Comparison of ENCODE assay signal across 11 cellular contexts in the genomic region with DNA sequence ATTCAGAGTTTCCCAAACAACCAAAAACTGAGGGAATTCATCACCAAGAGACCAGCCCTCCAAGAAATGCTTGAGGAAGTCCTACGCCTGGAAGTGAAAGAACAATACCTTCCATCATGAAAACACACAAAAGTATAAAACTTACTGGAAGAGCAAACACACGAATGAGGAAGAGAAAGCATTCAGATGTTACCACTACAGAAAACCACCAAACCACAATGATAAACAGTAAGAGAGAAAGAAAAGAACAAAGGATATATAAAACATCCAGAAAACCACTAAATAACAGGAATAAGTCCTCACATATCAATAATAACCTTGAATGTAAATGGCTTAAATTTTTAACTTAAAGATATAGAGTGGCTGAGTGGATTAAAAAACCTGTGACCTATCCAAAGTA. TPM values are rescaled to one million over a fixed set of nuclear protein-coding genes. Genes with fewer than 3 reads are reported as not detected.
DNase-seq lines count a peak whose midpoint lies in the region; ATAC-seq, FAIRE-seq and TF ChIP-seq lines count a peak whose summit lies in the region.
"Had no signal": no experiment of that assay in that cellular context is flagged by ENCODE, and none has a peak within 500 bp of the region (broad histone marks: within the 10 kb centered on the region; RNA-seq: fewer than 3 reads in every experiment).

No MANE protein-coding gene starts in this region.

- no peak for TF ChIP-seq CTCF in Calu3 (IDR thresholded peaks at IDR 0.05; ENCODE audit: unreplicated experiment)

- no peak overlapping the region for H3K4me3 ChIP-seq in Jurkat, Clone E6-1 (ENCODE audit: low read length)

- DNase-seq in Calu3 (no peak), astrocyte of the hippocampus (ENCODE audit: low read depth, low spot score) (peak; percentile 50), erythroblast (lab: John Stamatoyannopoulos, UW) (no peak), HTR-8/SVneo (ENCODE audit: insufficient read length, low spot score) (no peak), NCI-H1105 (lab: John Stamatoyannopoulos, UW) (no peak), HEK293T (ENCODE audit: extremely low spot score) (no peak)
- DNase-seq in Jurkat, Clone E6-1 (ENCODE audit: low read depth, low spot score), result peak; percentile 6
- DNase-seq: hypothalamus, NCI-H2029, substantia nigra had no signal

- BruUV-seq in Calu3 (replicated peaks; lab: Mats Ljungman, UMichigan), result no TSS peak

- no peak overlapping the region for H3K4me3 Mint-ChIP-seq in Calu3 (ENCODE audit: low read depth, unreplicated experiment)

- peak overlapping the region; percentile 5 for H3K27ac Mint-ChIP-seq in Calu3 (ENCODE audit: unreplicated experiment)

- FAIRE-seq in HTR-8/SVneo (lab: Jason Lieb, UNC), result no peak

- ATAC-seq in GM21515 (IDR thresholded peaks at IDR 0.05; ENCODE audit: unreplicated experiment), result peak; percentile 74

- no peak for TF ChIP-seq POLR2A in erythroblast (IDR thresholded peaks at IDR 0.05; ENCODE audit: low read length)

- intact Hi-C loops in Calu3 (cut with micrococcal nuclease; ENCODE audit: unreplicated experiment), result no loop called here

- peaks cover 3% of the 10 kb centered on the region for H3K9me3 Mint-ChIP-seq in Calu3 (ENCODE audit: low read depth, unreplicated experiment)

- CTCF ChIA-PET in Calu3 (lab: Charles Lee) (no interaction called here), HEK293T (lab: Yijun Ruan, JAX) (no interaction called here)

- POLR2A ChIA-PET in HEK293T (lab: Yijun Ruan, JAX), result no interaction called here

- no peaks in the 10 kb centered on the region for H3K27me3 Mint-ChIP-seq in Calu3 (ENCODE audit: unreplicated experiment)

- peaks cover 78% of the 10 kb centered on the region for H3K4me1 Mint-ChIP-seq in Calu3 (ENCODE audit: low read depth, unreplicated experiment)

- H3K36me3 Mint-ChIP-seq in Calu3 (ENCODE audit: insufficient read depth, unreplicated experiment), result peaks cover 30% of the 10 kb centered on the region

TF ChIP-seq in HEK293T, 16 proteins besides CTCF, POLR2A, EP300 and RAD21:
- TF ChIP-seq SUZ12 (IDR thresholded peaks at IDR 0.05) (no peak), FOXM1 (IDR thresholded peaks at IDR 0.05; ENCODE audit: borderline replicate concordance) (no peak), L3MBTL2 (conservative IDR thresholded peaks at IDR 0.05) (no peak), FOXK2 (IDR thresholded peaks at IDR 0.05) (no peak), TARDBP (IDR thresholded peaks at IDR 0.05) (no peak), SP1 (IDR thresholded peaks at IDR 0.05) (no peak), ARNT (IDR thresholded peaks at IDR 0.05) (no peak), CTBP1 (IDR thresholded peaks at IDR 0.05; ENCODE audit: borderline replicate concordance) (no peak), ELF4 (IDR thresholded peaks at IDR 0.05) (no peak), HDGF (IDR thresholded peaks at IDR 0.05; ENCODE audit: borderline replicate concordance) (no peak), ZNF384 (IDR thresholded peaks at IDR 0.05) (no peak), LEF1 (IDR thresholded peaks at IDR 0.05; ENCODE audit: borderline replicate concordance) (no peak), NFRKB (IDR thresholded peaks at IDR 0.05) (no peak), BHLHE40 (IDR thresholded peaks at IDR 0.05; ENCODE audit: borderline replicate concordance) (no peak), FOXA1 (IDR thresholded peaks at IDR 0.05) (no peak)
- TF ChIP-seq, protein P1, sequence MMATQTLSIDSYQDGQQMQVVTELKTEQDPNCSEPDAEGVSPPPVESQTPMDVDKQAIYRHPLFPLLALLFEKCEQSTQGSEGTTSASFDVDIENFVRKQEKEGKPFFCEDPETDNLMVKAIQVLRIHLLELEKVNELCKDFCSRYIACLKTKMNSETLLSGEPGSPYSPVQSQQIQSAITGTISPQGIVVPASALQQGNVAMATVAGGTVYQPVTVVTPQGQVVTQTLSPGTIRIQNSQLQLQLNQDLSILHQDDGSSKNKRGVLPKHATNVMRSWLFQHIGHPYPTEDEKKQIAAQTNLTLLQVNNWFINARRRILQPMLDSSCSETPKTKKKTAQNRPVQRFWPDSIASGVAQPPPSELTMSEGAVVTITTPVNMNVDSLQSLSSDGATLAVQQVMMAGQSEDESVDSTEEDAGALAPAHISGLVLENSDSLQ (IDR thresholded peaks at IDR 0.05), result no peak

RNA-seq across cellular contexts. Expression of a gene that starts 58.5 kb away (rescaled TPM):
- total RNA-seq in Calu3 (2022), result 57.7 and 59.1 TPM in 2 replicates
- 14.5 TPM for polyA plus RNA-seq in Jurkat, Clone E6-1 (2012; ENCODE audit: insufficient read depth, insufficient read length)

Comparison
In these comparisons a context has a peak if more than half of its experiments do, and no peak if none do; other contexts are left out.
1. DNase-seq: peak in Jurkat, Clone E6-1 (single experiment) and astrocyte of the hippocampus (single experiment); none in Calu3 (single experiment), erythroblast (0 of 2), HTR-8/SVneo (single experiment), NCI-H1105 (single experiment) and HEK293T (single experiment).